11 cellular contexts compared by ENCODE assay signal in the genomic region with DNA sequence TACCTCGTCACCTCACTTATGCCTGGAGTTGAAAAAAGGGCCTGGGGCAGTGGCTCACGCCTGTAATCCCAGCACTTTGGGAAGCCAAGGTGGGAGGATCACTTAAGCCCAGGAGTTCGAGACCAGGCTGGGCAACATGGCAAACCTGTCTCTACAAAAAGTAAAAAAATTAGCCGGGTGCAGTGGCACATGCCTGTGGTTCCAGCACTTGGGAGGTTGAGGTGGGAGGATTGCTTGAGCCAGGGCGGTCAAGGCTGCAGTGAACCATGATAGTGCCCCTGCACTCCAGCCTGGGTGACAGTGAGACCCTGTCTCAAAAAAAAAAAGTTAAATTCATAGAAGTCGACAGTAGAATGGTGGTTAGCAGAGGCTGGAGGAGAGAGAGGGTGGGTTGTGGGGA. TPM values are rescaled to one million over a fixed set of nuclear protein-coding genes. Genes with fewer than 3 reads are reported as not detected.
"Had no signal": no experiment of that assay in that cellular context is flagged by ENCODE, and none has a peak within 500 bp of the region (broad histone marks: within the 10 kb centered on the region; RNA-seq: fewer than 3 reads in every experiment).

No MANE protein-coding gene starts in this region.

- H3K9me3 ChIP-seq: HAP-1 had no signal

- DNase-seq: GM23248, GOT3, H7, HFFc6, IMR-90 had no signal

- H3K27ac ChIP-seq: GM23248, HL-60 had no signal

- H3K27ac Mint-ChIP-seq: HFFc6 had no signal

- H3K9me3 Mint-ChIP-seq: HFFc6 had no signal

- H3K4me3 Mint-ChIP-seq: HFFc6 had no signal

- H3K4me3 ChIP-seq: GM23248, HAP-1, K562 had no signal

- ATAC-seq: HCT116, K562 had no signal

RNA-seq across cellular contexts. Expression of a gene that starts 4.6 kb away (rescaled TPM):
- total RNA-seq: HT1080 had no signal

RNA-seq across cellular contexts. Expression of a gene that starts 59.6 kb away (rescaled TPM):
- total RNA-seq: GM23248, H4, HFFc6, HT1080, IMR-90, K562 had no signal
- polyA plus RNA-seq: GM23248, IMR-90, K562 had no signal
